ENCODE assay signal across 19 cellular contexts in genomic region chr1:219443763-219444162, GRCh38.
"Had no signal": no experiment of that assay in that cellular context is flagged by ENCODE, and none has a peak within 500 bp of the region (broad histone marks: within the 10 kb centered on the region; RNA-seq: fewer than 3 reads in every experiment).

No MANE protein-coding gene starts in this region.

- DNase-seq: activated CD4-positive, alpha-beta memory T cell treated with anti-CD3 and anti-CD28 coated beads for 36 hours; activated CD4-positive, alpha-beta T cell treated with anti-CD3 and anti-CD28 coated beads for 4 hours; activated CD8-positive, alpha-beta memory T cell treated with anti-CD3 and anti-CD28 coated beads, Interleukin-2, amount 10 ng/mL, durations not matched to agents 7 days and 5 days; activated naive CD4-positive, alpha-beta T cell treated with anti-CD3 and anti-CD28 coated beads, Interleukin-2, amount 10 ng/mL, durations not matched to agents 7 days and 5 days; cerebellar nuclear complex; effector CD8-positive, alpha-beta T cell; heart right ventricle; left ventricle myocardium inferior; mucosa of descending colon; naive B cell; psoas muscle; right cardiac atrium; stimulated activated naive CD8-positive, alpha-beta T cell treated with anti-CD3 and anti-CD28 coated beads, Interleukin-15, amount 100 ng/mL, for 72 hours had no signal

- H3K27me3 Mint-ChIP-seq: activated naive CD4-positive, alpha-beta T cell treated with anti-CD3 and anti-CD28 coated beads, Interleukin-2, amount 10 ng/mL, durations not matched to agents 7 days and 5 days; naive B cell; stimulated activated naive CD8-positive, alpha-beta T cell treated with anti-CD3 and anti-CD28 coated beads, Interleukin-15, amount 100 ng/mL, for 72 hours; type B pancreatic cell had no signal

- H3K9me3 Mint-ChIP-seq: activated CD4-positive, alpha-beta memory T cell treated with anti-CD3 and anti-CD28 coated beads for 36 hours; activated naive CD4-positive, alpha-beta T cell treated with anti-CD3 and anti-CD28 coated beads, Interleukin-2, amount 10 ng/mL, durations not matched to agents 7 days and 5 days; naive B cell; stimulated activated naive CD8-positive, alpha-beta T cell treated with anti-CD3 and anti-CD28 coated beads, Interleukin-15, amount 100 ng/mL, for 72 hours; T-helper 1 cell treated with Interleukin-12 subunit alpha and Interleukin-12 subunit beta and Interleukin-4 antibody, amounts not matched to agents 30 μg/mL and 1 μg/mL, for 36 hours; WTC11 had no signal

- H3K27me3 ChIP-seq: ascending aorta, heart right ventricle had no signal

- H3K27ac Mint-ChIP-seq: activated CD4-positive, alpha-beta memory T cell treated with anti-CD3 and anti-CD28 coated beads for 36 hours; activated CD8-positive, alpha-beta memory T cell treated with anti-CD3 and anti-CD28 coated beads, Interleukin-2, amount 10 ng/mL, durations not matched to agents 7 days and 5 days; activated naive CD4-positive, alpha-beta T cell treated with anti-CD3 and anti-CD28 coated beads, Interleukin-2, amount 10 ng/mL, durations not matched to agents 7 days and 5 days; stimulated activated naive CD8-positive, alpha-beta T cell treated with anti-CD3 and anti-CD28 coated beads, Interleukin-15, amount 100 ng/mL, for 72 hours; T-helper 1 cell treated with Interleukin-12 subunit alpha and Interleukin-12 subunit beta and Interleukin-4 antibody, amounts not matched to agents 30 μg/mL and 1 μg/mL, for 36 hours; type B pancreatic cell; WTC11 had no signal

- H3K4me3 Mint-ChIP-seq: activated CD4-positive, alpha-beta memory T cell treated with anti-CD3 and anti-CD28 coated beads for 36 hours; activated CD8-positive, alpha-beta memory T cell treated with anti-CD3 and anti-CD28 coated beads, Interleukin-2, amount 10 ng/mL, durations not matched to agents 7 days and 5 days; activated naive CD4-positive, alpha-beta T cell treated with anti-CD3 and anti-CD28 coated beads, Interleukin-2, amount 10 ng/mL, durations not matched to agents 7 days and 5 days; naive B cell; neural crest cell; stimulated activated naive CD8-positive, alpha-beta T cell treated with anti-CD3 and anti-CD28 coated beads, Interleukin-15, amount 100 ng/mL, for 72 hours; T-helper 1 cell treated with Interleukin-12 subunit alpha and Interleukin-12 subunit beta and Interleukin-4 antibody, amounts not matched to agents 30 μg/mL and 1 μg/mL, for 36 hours; type B pancreatic cell; WTC11 had no signal

- H3K4me1 Mint-ChIP-seq: activated CD8-positive, alpha-beta memory T cell treated with anti-CD3 and anti-CD28 coated beads, Interleukin-2, amount 10 ng/mL, durations not matched to agents 7 days and 5 days; activated naive CD4-positive, alpha-beta T cell treated with anti-CD3 and anti-CD28 coated beads, Interleukin-2, amount 10 ng/mL, durations not matched to agents 7 days and 5 days; naive B cell; neural crest cell; stimulated activated naive CD8-positive, alpha-beta T cell treated with anti-CD3 and anti-CD28 coated beads, Interleukin-15, amount 100 ng/mL, for 72 hours had no signal

- H3K4me3 ChIP-seq: ascending aorta, heart right ventricle, left ventricle myocardium inferior, mucosa of descending colon, psoas muscle had no signal

- H3K4me1 ChIP-seq: ascending aorta, heart right ventricle, left ventricle myocardium inferior, psoas muscle had no signal

- H3K9me3 ChIP-seq: ascending aorta, heart right ventricle, left ventricle myocardium inferior, mucosa of descending colon, psoas muscle had no signal

- H3K36me3 Mint-ChIP-seq: activated CD4-positive, alpha-beta memory T cell treated with anti-CD3 and anti-CD28 coated beads for 36 hours; activated CD8-positive, alpha-beta memory T cell treated with anti-CD3 and anti-CD28 coated beads, Interleukin-2, amount 10 ng/mL, durations not matched to agents 7 days and 5 days; activated naive CD4-positive, alpha-beta T cell treated with anti-CD3 and anti-CD28 coated beads, Interleukin-2, amount 10 ng/mL, durations not matched to agents 7 days and 5 days; naive B cell; WTC11 had no signal

- H3K36me3 ChIP-seq: ascending aorta, heart right ventricle, left ventricle myocardium inferior had no signal

- H3K27ac ChIP-seq: ascending aorta, heart right ventricle, left ventricle myocardium inferior, psoas muscle had no signal

- ATAC-seq: activated CD8-positive, alpha-beta memory T cell treated with anti-CD3 and anti-CD28 coated beads, Interleukin-2, amount 10 ng/mL, durations not matched to agents 7 days and 5 days; esophagus mucosa; heart right ventricle; mucosa of descending colon; psoas muscle; right cardiac atrium; stimulated activated naive CD8-positive, alpha-beta T cell treated with anti-CD3 and anti-CD28 coated beads, Interleukin-15, amount 100 ng/mL, for 72 hours; WTC11 had no signal
